Comparison of ENCODE assay signal across 5 cellular contexts in genomic region chr14:106081721-106082120, GRCh38.
DNase-seq lines count a peak whose midpoint lies in the region; ATAC-seq and TF ChIP-seq lines count a peak whose summit lies in the region.
"Not testable (repeated sequence)": the region's sequence is repeated elsewhere in the genome, so short reads cannot be mapped to it uniquely, and the experiment has no call there.

No MANE protein-coding gene starts in this region.

- H3K27me3 Mint-ChIP-seq in endothelial cell (ENCODE audit: unreplicated experiment); memory B cell: not testable (repeated sequence)

- peak; percentile 77 for ATAC-seq in DND-41 (ENCODE audit: insufficient read depth, low read depth)
- ATAC-seq in memory B cell (ENCODE audit: low read depth): peak; percentile 62
- peak; percentile 23 for ATAC-seq in stimulated activated naive CD8-positive, alpha-beta T cell treated with anti-CD3 and anti-CD28 coated beads, Interleukin-15, Interleukin-2, amounts not matched to agents 100 U/mL and 50 U/mL, for 24 hours

- not testable (repeated sequence) for H3K9me3 ChIP-seq in DND-41 (ENCODE audit: insufficient read depth, low read length, severe bottlenecking); KOPT-K1 (ENCODE audit: insufficient read depth, low read length, poor library complexity, severe bottlenecking)

- not testable (repeated sequence) for DNase-seq in DND-41; endothelial cell (ENCODE audit: low spot score); memory B cell (ENCODE audit: low spot score in 2 of 2); stimulated activated naive CD8-positive, alpha-beta T cell treated with anti-CD3 and anti-CD28 coated beads, Interleukin-15, Interleukin-2, amounts not matched to agents 100 U/mL and 50 U/mL, for 24 hours

- H3K9ac ChIP-seq in DND-41 (ENCODE audit: low read depth, low read length): not testable (repeated sequence)

- H3K4me1 Mint-ChIP-seq in endothelial cell (ENCODE audit: unreplicated experiment); memory B cell: not testable (repeated sequence)

- H3K4me1 ChIP-seq in DND-41 (ENCODE audit: insufficient read depth, low read length): peaks cover 30% of the 10 kb centered on the region

- H2AFZ ChIP-seq in DND-41 (ENCODE audit: low read depth, low read length): not testable (repeated sequence)

- H4K20me1 ChIP-seq in DND-41 (ENCODE audit: insufficient read depth, low read length): not testable (repeated sequence)

- not testable (repeated sequence) for TF ChIP-seq CTCF in DND-41 (IDR thresholded peaks at IDR 0.05; ENCODE audit: borderline replicate concordance, extremely low read depth, low read length, poor library complexity, severe bottlenecking); endothelial cell (IDR thresholded peaks at IDR 0.05; ENCODE audit: unreplicated experiment)

- peak overlapping the region; percentile 42 for H3K4me3 Mint-ChIP-seq in endothelial cell (ENCODE audit: unreplicated experiment)
- H3K4me3 Mint-ChIP-seq in memory B cell: not testable (repeated sequence)

- not testable (repeated sequence) for H3K27me3 ChIP-seq in DND-41 (ENCODE audit: insufficient read depth, low read length, poor library complexity)

- H3K27ac ChIP-seq in DND-41 (ENCODE audit: low read length): peak overlapping the region; percentile 55
- peak overlapping the region; percentile 48 for H3K27ac ChIP-seq in KOPT-K1 (ENCODE audit: low read depth, low read length, poor library complexity, severe bottlenecking)

- H3K36me3 ChIP-seq in DND-41 (ENCODE audit: insufficient read depth, low read length); KOPT-K1 (ENCODE audit: insufficient read depth, low read length): not testable (repeated sequence)

- not testable (repeated sequence) for H3K4me2 ChIP-seq in DND-41 (ENCODE audit: insufficient read depth, low read length)

- not testable (repeated sequence) for H3K27ac Mint-ChIP-seq in endothelial cell (ENCODE audit: unreplicated experiment); memory B cell

- H3K36me3 Mint-ChIP-seq in endothelial cell (ENCODE audit: low read depth, unreplicated experiment); memory B cell: not testable (repeated sequence)

- not testable (repeated sequence) for H3K4me3 ChIP-seq in DND-41 (ENCODE audit: low read depth in 1 of 2, low read length in 2 of 2)

- not testable (repeated sequence) for H3K79me2 ChIP-seq in DND-41 (ENCODE audit: insufficient read depth, low read length)

- H3K9me3 Mint-ChIP-seq in endothelial cell (ENCODE audit: unreplicated experiment); memory B cell: not testable (repeated sequence)

Comparison
In these comparisons a context has a peak if more than half of its experiments do, and no peak if none do; other contexts are left out.
1. ATAC-seq: peak in every context shown above with its lines; median percentile 77 in DND-41; 62 in memory B cell; 23 in stimulated activated naive CD8-positive, alpha-beta T cell treated with anti-CD3 and anti-CD28 coated beads, Interleukin-15, Interleukin-2, amounts not matched to agents 100 U/mL and 50 U/mL, for 24 hours.